2 cellular contexts compared by ENCODE assay signal in the genomic region with DNA sequence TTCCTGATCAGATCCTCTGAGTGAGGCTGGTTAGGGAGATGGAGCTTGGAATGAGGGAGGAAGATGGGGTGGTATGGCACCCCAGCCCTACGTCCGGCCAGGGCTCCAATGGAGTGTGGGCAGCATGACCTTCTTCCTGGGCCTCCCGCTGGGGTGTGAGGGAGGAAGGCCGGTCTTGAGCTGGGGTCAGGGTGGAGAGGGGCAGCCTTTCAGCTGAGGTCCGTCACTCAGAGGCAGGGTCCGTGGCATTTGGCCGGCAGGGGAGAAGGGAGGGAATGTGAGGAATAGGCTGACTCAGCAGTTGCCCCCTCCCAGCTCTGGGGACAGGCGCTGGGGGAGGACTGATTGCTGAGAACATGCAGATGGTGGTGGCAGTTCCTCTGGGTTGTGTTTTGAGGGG.
TF ChIP-seq lines count a peak whose summit lies in the region.

No MANE protein-coding gene starts in this region.

TF ChIP-seq in GM23338, 12 proteins besides CTCF, POLR2A, EP300 and RAD21 (continues in another document):
- TF ChIP-seq CREB1 (CRISPR knock-in tag; IDR thresholded peaks at IDR 0.05; ENCODE audit: low read depth) (no peak), EZH2phosphoT487 (IDR thresholded peaks at IDR 0.05; ENCODE audit: unreplicated experiment) (no peak), JUNB (IDR thresholded peaks at IDR 0.05; ENCODE audit: unreplicated experiment) (no peak), ZNF114 (CRISPR knock-in tag; IDR thresholded peaks at IDR 0.05) (no peak), POLR2AphosphoS5 (IDR thresholded peaks at IDR 0.05; ENCODE audit: low read depth) (no peak), ZNF331 (CRISPR knock-in tag; IDR thresholded peaks at IDR 0.05; ENCODE audit: low read depth) (no peak), NANOG (IDR thresholded peaks at IDR 0.05; ENCODE audit: borderline replicate concordance) (no peak), STAT1 (IDR thresholded peaks at IDR 0.05; ENCODE audit: unreplicated experiment) (no peak)
- TF ChIP-seq, protein P1, sequence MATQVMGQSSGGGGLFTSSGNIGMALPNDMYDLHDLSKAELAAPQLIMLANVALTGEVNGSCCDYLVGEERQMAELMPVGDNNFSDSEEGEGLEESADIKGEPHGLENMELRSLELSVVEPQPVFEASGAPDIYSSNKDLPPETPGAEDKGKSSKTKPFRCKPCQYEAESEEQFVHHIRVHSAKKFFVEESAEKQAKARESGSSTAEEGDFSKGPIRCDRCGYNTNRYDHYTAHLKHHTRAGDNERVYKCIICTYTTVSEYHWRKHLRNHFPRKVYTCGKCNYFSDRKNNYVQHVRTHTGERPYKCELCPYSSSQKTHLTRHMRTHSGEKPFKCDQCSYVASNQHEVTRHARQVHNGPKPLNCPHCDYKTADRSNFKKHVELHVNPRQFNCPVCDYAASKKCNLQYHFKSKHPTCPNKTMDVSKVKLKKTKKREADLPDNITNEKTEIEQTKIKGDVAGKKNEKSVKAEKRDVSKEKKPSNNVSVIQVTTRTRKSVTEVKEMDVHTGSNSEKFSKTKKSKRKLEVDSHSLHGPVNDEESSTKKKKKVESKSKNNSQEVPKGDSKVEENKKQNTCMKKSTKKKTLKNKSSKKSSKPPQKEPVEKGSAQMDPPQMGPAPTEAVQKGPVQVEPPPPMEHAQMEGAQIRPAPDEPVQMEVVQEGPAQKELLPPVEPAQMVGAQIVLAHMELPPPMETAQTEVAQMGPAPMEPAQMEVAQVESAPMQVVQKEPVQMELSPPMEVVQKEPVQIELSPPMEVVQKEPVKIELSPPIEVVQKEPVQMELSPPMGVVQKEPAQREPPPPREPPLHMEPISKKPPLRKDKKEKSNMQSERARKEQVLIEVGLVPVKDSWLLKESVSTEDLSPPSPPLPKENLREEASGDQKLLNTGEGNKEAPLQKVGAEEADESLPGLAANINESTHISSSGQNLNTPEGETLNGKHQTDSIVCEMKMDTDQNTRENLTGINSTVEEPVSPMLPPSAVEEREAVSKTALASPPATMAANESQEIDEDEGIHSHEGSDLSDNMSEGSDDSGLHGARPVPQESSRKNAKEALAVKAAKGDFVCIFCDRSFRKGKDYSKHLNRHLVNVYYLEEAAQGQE (IDR thresholded peaks at IDR 0.05; ENCODE audit: unreplicated experiment): no peak
- TF ChIP-seq, protein P2, sequence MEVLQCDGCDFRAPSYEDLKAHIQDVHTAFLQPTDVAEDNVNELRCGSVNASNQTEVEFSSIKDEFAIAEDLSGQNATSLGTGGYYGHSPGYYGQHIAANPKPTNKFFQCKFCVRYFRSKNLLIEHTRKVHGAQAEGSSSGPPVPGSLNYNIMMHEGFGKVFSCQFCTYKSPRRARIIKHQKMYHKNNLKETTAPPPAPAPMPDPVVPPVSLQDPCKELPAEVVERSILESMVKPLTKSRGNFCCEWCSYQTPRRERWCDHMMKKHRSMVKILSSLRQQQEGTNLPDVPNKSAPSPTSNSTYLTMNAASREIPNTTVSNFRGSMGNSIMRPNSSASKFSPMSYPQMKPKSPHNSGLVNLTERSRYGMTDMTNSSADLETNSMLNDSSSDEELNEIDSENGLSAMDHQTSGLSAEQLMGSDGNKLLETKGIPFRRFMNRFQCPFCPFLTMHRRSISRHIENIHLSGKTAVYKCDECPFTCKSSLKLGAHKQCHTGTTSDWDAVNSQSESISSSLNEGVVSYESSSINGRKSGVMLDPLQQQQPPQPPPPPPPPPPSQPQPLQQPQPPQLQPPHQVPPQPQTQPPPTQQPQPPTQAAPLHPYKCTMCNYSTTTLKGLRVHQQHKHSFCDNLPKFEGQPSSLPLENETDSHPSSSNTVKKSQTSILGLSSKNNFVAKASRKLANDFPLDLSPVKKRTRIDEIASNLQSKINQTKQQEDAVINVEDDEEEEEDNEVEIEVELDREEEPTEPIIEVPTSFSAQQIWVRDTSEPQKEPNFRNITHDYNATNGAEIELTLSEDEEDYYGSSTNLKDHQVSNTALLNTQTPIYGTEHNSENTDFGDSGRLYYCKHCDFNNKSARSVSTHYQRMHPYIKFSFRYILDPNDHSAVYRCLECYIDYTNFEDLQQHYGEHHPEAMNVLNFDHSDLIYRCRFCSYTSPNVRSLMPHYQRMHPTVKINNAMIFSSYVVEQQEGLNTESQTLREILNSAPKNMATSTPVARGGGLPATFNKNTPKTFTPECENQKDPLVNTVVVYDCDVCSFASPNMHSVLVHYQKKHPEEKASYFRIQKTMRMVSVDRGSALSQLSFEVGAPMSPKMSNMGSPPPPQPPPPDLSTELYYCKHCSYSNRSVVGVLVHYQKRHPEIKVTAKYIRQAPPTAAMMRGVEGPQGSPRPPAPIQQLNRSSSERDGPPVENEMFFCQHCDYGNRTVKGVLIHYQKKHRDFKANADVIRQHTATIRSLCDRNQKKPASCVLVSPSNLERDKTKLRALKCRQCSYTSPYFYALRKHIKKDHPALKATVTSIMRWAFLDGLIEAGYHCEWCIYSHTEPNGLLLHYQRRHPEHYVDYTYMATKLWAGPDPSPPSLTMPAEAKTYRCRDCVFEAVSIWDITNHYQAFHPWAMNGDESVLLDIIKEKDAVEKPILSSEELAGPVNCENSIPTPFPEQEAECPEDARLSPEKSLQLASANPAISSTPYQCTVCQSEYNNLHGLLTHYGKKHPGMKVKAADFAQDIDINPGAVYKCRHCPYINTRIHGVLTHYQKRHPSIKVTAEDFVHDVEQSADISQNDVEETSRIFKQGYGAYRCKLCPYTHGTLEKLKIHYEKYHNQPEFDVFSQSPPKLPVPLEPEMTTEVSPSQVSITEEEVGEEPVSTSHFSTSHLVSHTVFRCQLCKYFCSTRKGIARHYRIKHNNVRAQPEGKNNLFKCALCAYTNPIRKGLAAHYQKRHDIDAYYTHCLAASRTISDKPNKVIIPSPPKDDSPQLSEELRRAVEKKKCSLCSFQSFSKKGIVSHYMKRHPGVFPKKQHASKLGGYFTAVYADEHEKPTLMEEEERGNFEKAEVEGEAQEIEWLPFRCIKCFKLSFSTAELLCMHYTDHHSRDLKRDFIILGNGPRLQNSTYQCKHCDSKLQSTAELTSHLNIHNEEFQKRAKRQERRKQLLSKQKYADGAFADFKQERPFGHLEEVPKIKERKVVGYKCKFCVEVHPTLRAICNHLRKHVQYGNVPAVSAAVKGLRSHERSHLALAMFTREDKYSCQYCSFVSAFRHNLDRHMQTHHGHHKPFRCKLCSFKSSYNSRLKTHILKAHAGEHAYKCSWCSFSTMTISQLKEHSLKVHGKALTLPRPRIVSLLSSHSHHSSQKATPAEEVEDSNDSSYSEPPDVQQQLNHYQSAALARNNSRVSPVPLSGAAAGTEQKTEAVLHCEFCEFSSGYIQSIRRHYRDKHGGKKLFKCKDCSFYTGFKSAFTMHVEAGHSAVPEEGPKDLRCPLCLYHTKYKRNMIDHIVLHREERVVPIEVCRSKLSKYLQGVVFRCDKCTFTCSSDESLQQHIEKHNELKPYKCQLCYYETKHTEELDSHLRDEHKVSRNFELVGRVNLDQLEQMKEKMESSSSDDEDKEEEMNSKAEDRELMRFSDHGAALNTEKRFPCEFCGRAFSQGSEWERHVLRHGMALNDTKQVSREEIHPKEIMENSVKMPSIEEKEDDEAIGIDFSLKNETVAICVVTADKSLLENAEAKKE (CRISPR knock-in tag; IDR thresholded peaks at IDR 0.05): no peak

TF ChIP-seq in HepG2, 621 proteins besides CTCF, POLR2A, EP300 and RAD21 (continues in another document):
- TF ChIP-seq ZNF891 (CRISPR knock-in tag; IDR thresholded peaks at IDR 0.05) (peak; percentile 47; the same call in 1 of the 2 replicates), ZBTB1 (CRISPR knock-in tag; IDR thresholded peaks at IDR 0.05; ENCODE audit: borderline replicate concordance) (no peak), MAFG (CRISPR knock-in tag; IDR thresholded peaks at IDR 0.05) (peak; percentile 73; the same call in 1 of the 2 replicates), ZNF446 (CRISPR knock-in tag; IDR thresholded peaks at IDR 0.05) (0 out of 2 replicates have a peak, but pooled peaks have one; percentile 8), SP2 (CRISPR knock-in tag; IDR thresholded peaks at IDR 0.05) (no peak), ZNF773 (CRISPR knock-in tag; IDR thresholded peaks at IDR 0.05; ENCODE audit: borderline replicate concordance) (no peak), KAT8 (CRISPR knock-in tag; IDR thresholded peaks at IDR 0.05) (no peak), ZNF720 (CRISPR knock-in tag; IDR thresholded peaks at IDR 0.05) (no peak), ZNF329 (CRISPR knock-in tag; IDR thresholded peaks at IDR 0.05; ENCODE audit: low read depth) (no peak), PCBP1 (IDR thresholded peaks at IDR 0.05; ENCODE audit: borderline replicate concordance, low read depth, low read length) (no peak), MAFF (IDR thresholded peaks at IDR 0.05; ENCODE audit: low read depth, low read length) (peak; percentile 91), POGZ (CRISPR knock-in tag; IDR thresholded peaks at IDR 0.05) (no peak), JUND (CRISPR knock-in tag; IDR thresholded peaks at IDR 0.05) (no peak), SOX13 (IDR thresholded peaks at IDR 0.05) (no peak), SOX13 (CRISPR knock-in tag; conservative IDR thresholded peaks at IDR 0.05 in 1 of 2, IDR thresholded peaks at IDR 0.05 in 1 of 2) (no peak), ATRX (CRISPR knock-in tag; IDR thresholded peaks at IDR 0.05; ENCODE audit: borderline replicate concordance) (no peak), NFATC3 (CRISPR knock-in tag; IDR thresholded peaks at IDR 0.05) (no peak), KLF13 (CRISPR knock-in tag; IDR thresholded peaks at IDR 0.05) (no peak), REL (CRISPR knock-in tag; conservative IDR thresholded peaks at IDR 0.05) (no peak), NRL (CRISPR knock-in tag; IDR thresholded peaks at IDR 0.05; ENCODE audit: borderline replicate concordance) (0 out of 2 replicates have a peak, but pooled peaks have one; percentile 40), MED8 (CRISPR knock-in tag; IDR thresholded peaks at IDR 0.05; ENCODE audit: insufficient replicate concordance) (no peak), ZSCAN25 (CRISPR knock-in tag; IDR thresholded peaks at IDR 0.05) (no peak), KDM4B (CRISPR knock-in tag; IDR thresholded peaks at IDR 0.05) (no peak), ARNT (IDR thresholded peaks at IDR 0.05) (no peak), RFX1 (IDR thresholded peaks at IDR 0.05) (no peak), FOXK1 (CRISPR knock-in tag; IDR thresholded peaks at IDR 0.05; ENCODE audit: borderline replicate concordance, low read depth) (no peak), ADNP (CRISPR knock-in tag; IDR thresholded peaks at IDR 0.05) (no peak), ZC3H13 (CRISPR knock-in tag; IDR thresholded peaks at IDR 0.05) (no peak), ZNF644 (CRISPR knock-in tag; IDR thresholded peaks at IDR 0.05; ENCODE audit: low read depth) (no peak), ZC3H4 (CRISPR knock-in tag; IDR thresholded peaks at IDR 0.05; ENCODE audit: borderline replicate concordance) (no peak), MAFK (conservative IDR thresholded peaks at IDR 0.05 in 1 of 2, IDR thresholded peaks at IDR 0.05 in 1 of 2; ENCODE audit: low read length in 2 of 2) (peak; percentile 96)
- TF ChIP-seq, protein P3, sequence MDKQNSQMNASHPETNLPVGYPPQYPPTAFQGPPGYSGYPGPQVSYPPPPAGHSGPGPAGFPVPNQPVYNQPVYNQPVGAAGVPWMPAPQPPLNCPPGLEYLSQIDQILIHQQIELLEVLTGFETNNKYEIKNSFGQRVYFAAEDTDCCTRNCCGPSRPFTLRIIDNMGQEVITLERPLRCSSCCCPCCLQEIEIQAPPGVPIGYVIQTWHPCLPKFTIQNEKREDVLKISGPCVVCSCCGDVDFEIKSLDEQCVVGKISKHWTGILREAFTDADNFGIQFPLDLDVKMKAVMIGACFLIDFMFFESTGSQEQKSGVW (CRISPR knock-in tag; IDR thresholded peaks at IDR 0.05; ENCODE audit: borderline replicate concordance): no peak
- TF ChIP-seq, protein P4, sequence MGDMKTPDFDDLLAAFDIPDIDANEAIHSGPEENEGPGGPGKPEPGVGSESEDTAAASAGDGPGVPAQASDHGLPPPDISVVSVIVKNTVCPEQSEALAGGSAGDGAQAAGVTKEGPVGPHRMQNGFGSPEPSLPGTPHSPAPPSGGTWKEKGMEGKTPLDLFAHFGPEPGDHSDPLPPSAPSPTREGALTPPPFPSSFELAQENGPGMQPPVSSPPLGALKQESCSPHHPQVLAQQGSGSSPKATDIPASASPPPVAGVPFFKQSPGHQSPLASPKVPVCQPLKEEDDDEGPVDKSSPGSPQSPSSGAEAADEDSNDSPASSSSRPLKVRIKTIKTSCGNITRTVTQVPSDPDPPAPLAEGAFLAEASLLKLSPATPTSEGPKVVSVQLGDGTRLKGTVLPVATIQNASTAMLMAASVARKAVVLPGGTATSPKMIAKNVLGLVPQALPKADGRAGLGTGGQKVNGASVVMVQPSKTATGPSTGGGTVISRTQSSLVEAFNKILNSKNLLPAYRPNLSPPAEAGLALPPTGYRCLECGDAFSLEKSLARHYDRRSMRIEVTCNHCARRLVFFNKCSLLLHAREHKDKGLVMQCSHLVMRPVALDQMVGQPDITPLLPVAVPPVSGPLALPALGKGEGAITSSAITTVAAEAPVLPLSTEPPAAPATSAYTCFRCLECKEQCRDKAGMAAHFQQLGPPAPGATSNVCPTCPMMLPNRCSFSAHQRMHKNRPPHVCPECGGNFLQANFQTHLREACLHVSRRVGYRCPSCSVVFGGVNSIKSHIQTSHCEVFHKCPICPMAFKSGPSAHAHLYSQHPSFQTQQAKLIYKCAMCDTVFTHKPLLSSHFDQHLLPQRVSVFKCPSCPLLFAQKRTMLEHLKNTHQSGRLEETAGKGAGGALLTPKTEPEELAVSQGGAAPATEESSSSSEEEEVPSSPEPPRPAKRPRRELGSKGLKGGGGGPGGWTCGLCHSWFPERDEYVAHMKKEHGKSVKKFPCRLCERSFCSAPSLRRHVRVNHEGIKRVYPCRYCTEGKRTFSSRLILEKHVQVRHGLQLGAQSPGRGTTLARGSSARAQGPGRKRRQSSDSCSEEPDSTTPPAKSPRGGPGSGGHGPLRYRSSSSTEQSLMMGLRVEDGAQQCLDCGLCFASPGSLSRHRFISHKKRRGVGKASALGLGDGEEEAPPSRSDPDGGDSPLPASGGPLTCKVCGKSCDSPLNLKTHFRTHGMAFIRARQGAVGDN (CRISPR knock-in tag; IDR thresholded peaks at IDR 0.05): peak; percentile 30; the same call in 1 of the 2 replicates
- TF ChIP-seq, protein P5, sequence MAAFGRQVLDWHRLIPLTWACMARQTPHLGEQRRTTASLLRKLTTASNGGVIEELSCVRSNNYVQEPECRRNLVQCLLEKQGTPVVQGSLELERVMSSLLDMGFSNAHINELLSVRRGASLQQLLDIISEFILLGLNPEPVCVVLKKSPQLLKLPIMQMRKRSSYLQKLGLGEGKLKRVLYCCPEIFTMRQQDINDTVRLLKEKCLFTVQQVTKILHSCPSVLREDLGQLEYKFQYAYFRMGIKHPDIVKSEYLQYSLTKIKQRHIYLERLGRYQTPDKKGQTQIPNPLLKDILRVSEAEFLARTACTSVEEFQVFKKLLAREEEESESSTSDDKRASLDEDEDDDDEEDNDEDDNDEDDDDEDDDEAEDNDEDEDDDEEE (CRISPR knock-in tag; IDR thresholded peaks at IDR 0.05): 0 out of 2 replicates have a peak, but pooled peaks have one; percentile 35
- TF ChIP-seq, protein P6, sequence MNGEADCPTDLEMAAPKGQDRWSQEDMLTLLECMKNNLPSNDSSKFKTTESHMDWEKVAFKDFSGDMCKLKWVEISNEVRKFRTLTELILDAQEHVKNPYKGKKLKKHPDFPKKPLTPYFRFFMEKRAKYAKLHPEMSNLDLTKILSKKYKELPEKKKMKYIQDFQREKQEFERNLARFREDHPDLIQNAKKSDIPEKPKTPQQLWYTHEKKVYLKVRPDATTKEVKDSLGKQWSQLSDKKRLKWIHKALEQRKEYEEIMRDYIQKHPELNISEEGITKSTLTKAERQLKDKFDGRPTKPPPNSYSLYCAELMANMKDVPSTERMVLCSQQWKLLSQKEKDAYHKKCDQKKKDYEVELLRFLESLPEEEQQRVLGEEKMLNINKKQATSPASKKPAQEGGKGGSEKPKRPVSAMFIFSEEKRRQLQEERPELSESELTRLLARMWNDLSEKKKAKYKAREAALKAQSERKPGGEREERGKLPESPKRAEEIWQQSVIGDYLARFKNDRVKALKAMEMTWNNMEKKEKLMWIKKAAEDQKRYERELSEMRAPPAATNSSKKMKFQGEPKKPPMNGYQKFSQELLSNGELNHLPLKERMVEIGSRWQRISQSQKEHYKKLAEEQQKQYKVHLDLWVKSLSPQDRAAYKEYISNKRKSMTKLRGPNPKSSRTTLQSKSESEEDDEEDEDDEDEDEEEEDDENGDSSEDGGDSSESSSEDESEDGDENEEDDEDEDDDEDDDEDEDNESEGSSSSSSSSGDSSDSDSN (CRISPR knock-in tag; IDR thresholded peaks at IDR 0.05): no peak
